In genomic region chr9:125233678-125234077, GRCh38 we compare ENCODE assay signal across 11 cellular contexts. TPM values are rescaled to one million over a fixed set of nuclear protein-coding genes. Genes with fewer than 3 reads are reported as not detected.
DNase-seq lines count a peak whose midpoint lies in the region; ATAC-seq lines count a peak whose summit lies in the region.
"Had no signal": no experiment of that assay in that cellular context is flagged by ENCODE, and none has a peak within 500 bp of the region (broad histone marks: within the 10 kb centered on the region; RNA-seq: fewer than 3 reads in every experiment).

No MANE protein-coding gene starts in this region.

- H3K4me3 Mint-ChIP-seq in activated CD8-positive, alpha-beta memory T cell treated with anti-CD3 and anti-CD28 coated beads, Interleukin-2, amount 10 ng/mL, durations not matched to agents 7 days and 5 days: no peak overlapping the region
- no peak overlapping the region for H3K4me3 Mint-ChIP-seq in T-cell
- H3K4me3 Mint-ChIP-seq in stimulated activated naive CD8-positive, alpha-beta T cell treated with anti-CD3 and anti-CD28 coated beads, Interleukin-15, amount 100 ng/mL, for 72 hours: no peak overlapping the region
- H3K4me3 Mint-ChIP-seq: CD4-positive, CD25-positive, alpha-beta regulatory T cell; effector memory CD8-positive, alpha-beta T cell had no signal

- no peak for DNase-seq in activated CD8-positive, alpha-beta memory T cell treated with anti-CD3 and anti-CD28 coated beads, Interleukin-2, amount 10 ng/mL, durations not matched to agents 7 days and 5 days
- no peak for DNase-seq in activated CD8-positive, alpha-beta memory T cell treated with anti-CD3 and anti-CD28 coated beads for 24 hours
- DNase-seq in T-cell (no peak), glomerular visceral epithelial cell (ENCODE audit: extremely low spot score) (peak; percentile 85), HT-29 (ENCODE audit: low spot score) (no peak)
- DNase-seq in stimulated activated naive CD8-positive, alpha-beta T cell treated with anti-CD3 and anti-CD28 coated beads, Interleukin-15, amount 100 ng/mL, for 72 hours: no peak
- DNase-seq in stimulated activated CD8-positive, alpha-beta memory T cell treated with anti-CD3 and anti-CD28 coated beads, Interleukin-4, amount 100 ng/mL, for 48 hours: no peak
- DNase-seq: CD4-positive, CD25-positive, alpha-beta regulatory T cell; effector memory CD8-positive, alpha-beta T cell; ovary had no signal

- H3K4me1 Mint-ChIP-seq in activated CD8-positive, alpha-beta memory T cell treated with anti-CD3 and anti-CD28 coated beads, Interleukin-2, amount 10 ng/mL, durations not matched to agents 7 days and 5 days: peaks cover 36% of the 10 kb centered on the region
- peaks cover 37 to 41% (median 37%) of the 10 kb centered on the region in 3 donors for H3K4me1 Mint-ChIP-seq in T-cell
- H3K4me1 Mint-ChIP-seq in stimulated activated naive CD8-positive, alpha-beta T cell treated with anti-CD3 and anti-CD28 coated beads, Interleukin-15, amount 100 ng/mL, for 72 hours: peaks cover 39% of the 10 kb centered on the region

- no peak for ATAC-seq in activated CD8-positive, alpha-beta memory T cell treated with anti-CD3 and anti-CD28 coated beads, Interleukin-2, amount 10 ng/mL, durations not matched to agents 7 days and 5 days
- ATAC-seq in T-cell (replicated peaks in 1 of 4) (peak in 1 of 4 experiments; percentile 11), GM19395 (IDR thresholded peaks at IDR 0.05; ENCODE audit: unreplicated experiment) (no peak)
- ATAC-seq in stimulated activated naive CD8-positive, alpha-beta T cell treated with anti-CD3 and anti-CD28 coated beads, Interleukin-15, amount 100 ng/mL, for 72 hours: peak; percentile 43
- ATAC-seq: effector memory CD8-positive, alpha-beta T cell had no signal

- peak overlapping the region; percentile 39 for H3K27ac Mint-ChIP-seq in activated CD8-positive, alpha-beta memory T cell treated with anti-CD3 and anti-CD28 coated beads, Interleukin-2, amount 10 ng/mL, durations not matched to agents 7 days and 5 days
- peak overlapping the region; percentile 51 to 59 for H3K27ac Mint-ChIP-seq in T-cell
- no peak overlapping the region for H3K27ac Mint-ChIP-seq in stimulated activated naive CD8-positive, alpha-beta T cell treated with anti-CD3 and anti-CD28 coated beads, Interleukin-15, amount 100 ng/mL, for 72 hours
- H3K27ac Mint-ChIP-seq: effector memory CD8-positive, alpha-beta T cell had no signal

- H3K27me3 Mint-ChIP-seq in activated CD8-positive, alpha-beta memory T cell treated with anti-CD3 and anti-CD28 coated beads, Interleukin-2, amount 10 ng/mL, durations not matched to agents 7 days and 5 days: no peaks in the 10 kb centered on the region
- no peaks in the 10 kb centered on the region for H3K27me3 Mint-ChIP-seq in T-cell
- H3K27me3 Mint-ChIP-seq in stimulated activated naive CD8-positive, alpha-beta T cell treated with anti-CD3 and anti-CD28 coated beads, Interleukin-15, amount 100 ng/mL, for 72 hours: no peaks in the 10 kb centered on the region
- H3K27me3 Mint-ChIP-seq: CD4-positive, CD25-positive, alpha-beta regulatory T cell; effector memory CD8-positive, alpha-beta T cell had no signal

- H3K9me3 Mint-ChIP-seq in activated CD8-positive, alpha-beta memory T cell treated with anti-CD3 and anti-CD28 coated beads, Interleukin-2, amount 10 ng/mL, durations not matched to agents 7 days and 5 days (ENCODE audit: low read depth): no peaks in the 10 kb centered on the region
- no peaks in the 10 kb centered on the region for H3K9me3 Mint-ChIP-seq in T-cell
- H3K9me3 Mint-ChIP-seq in stimulated activated naive CD8-positive, alpha-beta T cell treated with anti-CD3 and anti-CD28 coated beads, Interleukin-15, amount 100 ng/mL, for 72 hours: no peaks in the 10 kb centered on the region
- H3K9me3 Mint-ChIP-seq: CD4-positive, CD25-positive, alpha-beta regulatory T cell; effector memory CD8-positive, alpha-beta T cell had no signal

- CTCF ChIA-PET in activated CD8-positive, alpha-beta memory T cell treated with anti-CD3 and anti-CD28 coated beads, Interleukin-2, amount 10 ng/mL, durations not matched to agents 7 days and 5 days (lab: Charles Lee): no interaction called here
- CTCF ChIA-PET in T-cell (lab: Charles Lee): no interaction called here

- H3K36me3 Mint-ChIP-seq in activated CD8-positive, alpha-beta memory T cell treated with anti-CD3 and anti-CD28 coated beads, Interleukin-2, amount 10 ng/mL, durations not matched to agents 7 days and 5 days: peaks cover 36% of the 10 kb centered on the region
- H3K36me3 Mint-ChIP-seq in T-cell: peaks cover 49% of the 10 kb centered on the region

- POLR2A ChIA-PET in T-cell (lab: Charles Lee): interaction anchor here in 1 of 2 donors (0.7 kb wide), 1 partner anchor 337 kb away, joined by 5 read pairs; no protein-coding TSS in a partner anchor

RNA-seq across cellular contexts. Expression of gene HSPA5, which starts 7.5 kb away (rescaled TPM):
- 100 to 1,000 TPM; 116 to 185 TPM for total RNA-seq in activated CD8-positive, alpha-beta memory T cell treated with anti-CD3 and anti-CD28 coated beads, Interleukin-2, amount 10 ng/mL, durations not matched to agents 7 days and 5 days
- 100 to 1,000 TPM; 105 to 196 (median 118) TPM for total RNA-seq in T-cell
- total RNA-seq in HT-29 (2014; rRNA removed; shearing (Covaris generic)): 46.5 and 48.0 TPM in 2 replicates

RNA-seq across cellular contexts. Expression of gene GAPVD1, which starts 27.9 kb away (rescaled TPM):
- 10 to 100 TPM; 53.4 to 54.2 TPM for total RNA-seq in activated CD8-positive, alpha-beta memory T cell treated with anti-CD3 and anti-CD28 coated beads, Interleukin-2, amount 10 ng/mL, durations not matched to agents 7 days and 5 days
- 10 to 100 TPM; 54.6 to 71.2 (median 57.4) TPM for total RNA-seq in T-cell
- 19.1 and 22.9 TPM in 2 replicates for total RNA-seq in HT-29 (2014; rRNA removed; shearing (Covaris generic))

RNA-seq across cellular contexts. Expression of gene RABEPK, which starts 33.3 kb away (rescaled TPM):
- 10 to 100 TPM; 14.3 to 16.9 TPM for total RNA-seq in activated CD8-positive, alpha-beta memory T cell treated with anti-CD3 and anti-CD28 coated beads, Interleukin-2, amount 10 ng/mL, durations not matched to agents 7 days and 5 days
- 10 to 100 TPM; 12.0 to 16.3 (median 15.6) TPM for total RNA-seq in T-cell
- total RNA-seq in HT-29 (2014; rRNA removed; shearing (Covaris generic)): 26.0 and 29.1 TPM in 2 replicates

RNA-seq across cellular contexts. Expression of gene PPP6C, which starts 44.1 kb away (rescaled TPM):
- 10 to 100 TPM; 40.8 to 50.3 TPM for total RNA-seq in activated CD8-positive, alpha-beta memory T cell treated with anti-CD3 and anti-CD28 coated beads, Interleukin-2, amount 10 ng/mL, durations not matched to agents 7 days and 5 days
- total RNA-seq in T-cell: 10 to 100 TPM; 34.0 to 42.7 (median 37.0) TPM
- total RNA-seq in HT-29 (2014; rRNA removed; shearing (Covaris generic)): 11.6 and 13.1 TPM in 2 replicates

Comparison
In these comparisons a context has a peak if more than half of its experiments do, and no peak if none do; other contexts are left out.
1. H3K27ac Mint-ChIP-seq: peak in activated CD8-positive, alpha-beta memory T cell treated with anti-CD3 and anti-CD28 coated beads, Interleukin-2, amount 10 ng/mL, durations not matched to agents 7 days and 5 days (single experiment) and T-cell (2 of 2); none in stimulated activated naive CD8-positive, alpha-beta T cell treated with anti-CD3 and anti-CD28 coated beads, Interleukin-15, amount 100 ng/mL, for 72 hours (0 of 2).